Comparison of ENCODE assay signal across 9 cellular contexts in the genomic region with DNA sequence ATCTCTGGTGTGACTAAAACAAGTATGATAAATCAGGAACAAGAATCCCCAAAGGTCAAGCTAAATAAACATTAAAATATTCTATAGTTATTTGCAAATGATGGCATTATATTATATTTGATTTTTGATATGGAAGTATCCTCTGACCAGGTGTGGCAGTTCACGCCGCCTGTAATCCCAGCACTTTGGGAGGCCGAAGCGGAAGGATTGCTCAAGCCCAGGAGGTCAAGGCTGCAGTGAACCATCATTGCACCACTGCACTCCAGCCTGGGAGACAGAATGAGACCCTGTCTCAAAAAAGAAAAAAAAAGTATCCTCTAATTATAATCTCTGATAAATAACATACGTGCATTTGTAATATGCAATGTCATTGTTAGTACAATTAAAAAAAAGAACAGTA. TPM values are rescaled to one million over a fixed set of nuclear protein-coding genes. Genes with fewer than 3 reads are reported as not detected.
"Had no signal": no experiment of that assay in that cellular context is flagged by ENCODE, and none has a peak within 500 bp of the region (broad histone marks: within the 10 kb centered on the region; RNA-seq: fewer than 3 reads in every experiment).

No MANE protein-coding gene starts in this region.

- H3K4me3 ChIP-seq: GM12878 had no signal

- DNase-seq: GDM1, GF-D8 had no signal

- FAIRE-seq: G401.6, GM12878, GM12891, GM12892, GM18507, GM19239 had no signal

- ATAC-seq: GM12878 had no signal

RNA-seq across cellular contexts. Expression of a gene that starts 6.6 kb away (rescaled TPM):
- total RNA-seq: G401 had no signal

RNA-seq across cellular contexts. Expression of a gene that starts 46.2 kb away (rescaled TPM):
- total RNA-seq: G401, GM12878 had no signal
- polyA plus RNA-seq: GM12878 had no signal
